17 cellular contexts compared by ENCODE assay signal in genomic region chr6:35218021-35218420, GRCh38. TPM values are rescaled to one million over a fixed set of nuclear protein-coding genes. Genes with fewer than 3 reads are reported as not detected.
DNase-seq lines count a peak whose midpoint lies in the region; ATAC-seq, FAIRE-seq and TF ChIP-seq lines count a peak whose summit lies in the region.
"Had no signal": no experiment of that assay in that cellular context is flagged by ENCODE, and none has a peak within 500 bp of the region (broad histone marks: within the 10 kb centered on the region; RNA-seq: fewer than 3 reads in every experiment).

No MANE protein-coding gene starts in this region.

- no peaks in the 10 kb centered on the region for H3K36me3 ChIP-seq in H1 (ENCODE audit: control insufficient read depth in 2 of 4, insufficient read depth in 4 of 4, low read length in 3 of 4)
- no peaks in the 10 kb centered on the region for H3K36me3 ChIP-seq in ovary
- H3K36me3 ChIP-seq: colonic mucosa had no signal

- intact Hi-C loops in ovary (cut with DNase I) = no loop called here

- CTCF ChIA-PET in H1 (lab: Charles Lee; ENCODE audit: partially characterized antibody) = interaction anchor here (0.6 to 19.1 kb wide), 6 partner anchors 11 to 276 kb away, joined by 5 to 219 read pairs (median 6); no protein-coding TSS in a partner anchor

- H3K36me3 Mint-ChIP-seq in nephron (ENCODE audit: low read depth) = no peaks in the 10 kb centered on the region

- no peak overlapping the region for H4K8ac ChIP-seq in H1 (ENCODE audit: extremely low read depth, insufficient read depth, low read length)

- 69% methylated on average over 4 of the region's 4 CpGs; no CpG with 5 or more reads in 1 of the 2 experiments for WGBS in H1 (ENCODE audit: extremely low coverage in 1 of 2, insufficient coverage in 1 of 2, insufficient read length in 1 of 2, insufficient replicate concordance in 2 of 2, low coverage in 1 of 2, low lambda C conversion rate in 2 of 2, missing lambda C conversion rate in 1 of 2), 2 experiments
- 36 to 39% (median 36%) methylated on average over 4 of the region's 4 CpGs for WGBS in ovary, 3 donors

- POLR2A ChIA-PET in H1 (lab: Charles Lee; ENCODE audit: partially characterized antibody) = interaction anchor here (1.2 to 2.2 kb wide), 3 partner anchors 10 to 23 kb away, joined by 4 to 6 read pairs (median 5); no protein-coding TSS in a partner anchor

- peaks cover 53% of the 10 kb centered on the region for H3K4me1 Mint-ChIP-seq in nephron

- no peak overlapping the region for H2BK15ac ChIP-seq in H1 (ENCODE audit: low read length)

- no peak overlapping the region for H3K14ac ChIP-seq in H1 (ENCODE audit: insufficient read length)

- TF ChIP-seq CTCF in H1 (IDR thresholded peaks at IDR 0.05; ENCODE audit: control extremely low read depth in 1 of 3, insufficient read depth in 1 of 3, low read depth in 1 of 3, low read length in 3 of 3) (no peak), nephron (IDR thresholded peaks at IDR 0.05; ENCODE audit: unreplicated experiment in 3 of 3) (no peak), ovary (IDR thresholded peaks at IDR 0.05) (no peak)

- H2BK5ac ChIP-seq in H1 (ENCODE audit: low read depth, low read length) = no peak overlapping the region

- DNase-seq in CD1c-positive myeloid dendritic cell (ENCODE audit: extremely low spot score) (peak; percentile 20), LHCN-M2 (ENCODE audit: low read depth) (peak; percentile 37), H1 (ENCODE audit: low read depth in 1 of 2, low spot score in 2 of 2) (no peak), cerebellum (ENCODE audit: low spot score) (no peak), ovary (no peak)
- DNase-seq: activated CD4-positive, alpha-beta T cell treated with anti-CD3 and anti-CD28 coated beads, Interleukin-2, amount 50 U/mL, for 48 hours; activated naive CD4-positive, alpha-beta T cell treated with Interleukin-2 at 50 U/mL for 16 hours; colonic mucosa; NCI-H1436; PC-9; posterior cingulate gyrus; stimulated activated CD4-positive, alpha-beta T cell treated with anti-CD3 and anti-CD28 coated beads, Interleukin-4, amount 100 ng/mL, for 1 hour; stimulated activated naive CD4-positive, alpha-beta T cell treated with Interleukin-2 at 50 U/mL for 16 hours had no signal

- peak; percentile 7 for FAIRE-seq in H1 (lab: Jason Lieb, UNC)

- H4K5ac ChIP-seq in H1 (ENCODE audit: insufficient read length, low read depth, low read length) = no peak overlapping the region

- H3K4me1 ChIP-seq in H1 (replicated peaks in 1 of 4; ENCODE audit: control insufficient read depth in 3 of 4, insufficient read depth in 4 of 4, low read length in 3 of 4) = peaks cover 7 to 38% (median 28%) of the 10 kb centered on the region in 4 experiments
- H3K4me1 ChIP-seq in ovary (ENCODE audit: insufficient read depth) = peaks cover 5% of the 10 kb centered on the region
- H3K4me1 ChIP-seq: colonic mucosa had no signal

- H3K4me3 ChIP-seq in H1 (ENCODE audit: extremely low read depth in 1 of 4, insufficient read depth in 2 of 4, low read depth in 3 of 4, low read length in 4 of 4) (peak overlapping the region in 1 of 4 experiments; percentile 36; a peak in 1 of 8 replicates), ovary (no peak overlapping the region)
- H3K4me3 ChIP-seq: colonic mucosa, PC-9 had no signal

- H2BK120ac ChIP-seq in H1 (replicated peaks; ENCODE audit: low read depth, low read length) = no peak overlapping the region

- H3K27me3 ChIP-seq in H1 (replicated peaks in 1 of 4; ENCODE audit: control insufficient read depth in 3 of 4, extremely low read depth in 1 of 4, insufficient read depth in 3 of 4, low read length in 3 of 4) = peaks cover 8 to 65% (median 38%) of the 10 kb centered on the region in 4 experiments
- H3K27me3 ChIP-seq in ovary = no peaks in the 10 kb centered on the region

- no peak overlapping the region for H3K9ac ChIP-seq in H1 (replicated peaks in 1 of 4; ENCODE audit: extremely low read depth in 1 of 4, low read depth in 3 of 4, low read length in 3 of 4)

- H3K56ac ChIP-seq in H1 (replicated peaks; ENCODE audit: insufficient read length, low read depth, low read length) = no peak overlapping the region

- no peaks in the 10 kb centered on the region for H3K9me3 ChIP-seq in H1 (ENCODE audit: insufficient read depth in 2 of 2, low read depth in 1 of 2, low read length in 1 of 2)
- no peaks in the 10 kb centered on the region for H3K9me3 ChIP-seq in ovary
- H3K9me3 ChIP-seq: colonic mucosa had no signal

- peak overlapping the region; percentile 28 to 90 (median 37) for H3K27ac Mint-ChIP-seq in nephron
- H3K27ac Mint-ChIP-seq: T-helper 1 cell treated with Interleukin-12 subunit alpha and Interleukin-12 subunit beta and Interleukin-4 antibody, amounts not matched to agents 30 μg/mL and 1 μg/mL, for 36 hours had no signal

- H3K4me3 Mint-ChIP-seq in nephron = peak overlapping the region; percentile 5 to 76 (median 16)
- H3K4me3 Mint-ChIP-seq: T-helper 1 cell treated with Interleukin-12 subunit alpha and Interleukin-12 subunit beta and Interleukin-4 antibody, amounts not matched to agents 30 μg/mL and 1 μg/mL, for 36 hours had no signal

- H3K23ac ChIP-seq in H1 (ENCODE audit: insufficient read length) = no peak overlapping the region

- H3K79me2 ChIP-seq in H1 (ENCODE audit: control insufficient read depth in 1 of 2, insufficient read depth in 2 of 2, low read length in 2 of 2) = no peaks in the 10 kb centered on the region

- no peak overlapping the region for H2AK5ac ChIP-seq in H1 (ENCODE audit: low read depth, low read length)

- no peak overlapping the region for H3K18ac ChIP-seq in H1 (ENCODE audit: extremely low read depth, low read length)

- H3K9me3 Mint-ChIP-seq in nephron = no peaks in the 10 kb centered on the region
- H3K9me3 Mint-ChIP-seq: T-helper 1 cell treated with Interleukin-12 subunit alpha and Interleukin-12 subunit beta and Interleukin-4 antibody, amounts not matched to agents 30 μg/mL and 1 μg/mL, for 36 hours had no signal

- H2BK20ac ChIP-seq in H1 (ENCODE audit: low read length) = no peak overlapping the region

- no peak overlapping the region for H2BK12ac ChIP-seq in H1 (ENCODE audit: low read depth, low read length)

- H3K79me1 ChIP-seq in H1 (ENCODE audit: low read depth, low read length) = no peaks in the 10 kb centered on the region

- H3K27ac ChIP-seq in H1 (ENCODE audit: low read depth, low read length) = no peak overlapping the region
- H3K27ac ChIP-seq in ovary = no peak overlapping the region
- H3K27ac ChIP-seq: colonic mucosa, PC-9 had no signal

- no peak overlapping the region for H3K4ac ChIP-seq in H1 (replicated peaks; ENCODE audit: insufficient read length, low read depth, low read length)

- H3K23me2 ChIP-seq in H1 (ENCODE audit: low read depth, low read length) = peaks cover 16% of the 10 kb centered on the region; the same call in 1 of the 2 replicates

- TF ChIP-seq RAD21 in H1 (IDR thresholded peaks at IDR 0.05 in 1 of 2, conservative IDR thresholded peaks at IDR 0.05 in 1 of 2; ENCODE audit: low read depth in 2 of 2, low read length in 2 of 2) = no peak

- H2AFZ ChIP-seq in H1 (ENCODE audit: low read length) = no peak overlapping the region
- H2AFZ ChIP-seq: PC-9 had no signal

- ATAC-seq in GM21576 (IDR thresholded peaks at IDR 0.05; ENCODE audit: unreplicated experiment) (no peak), HG03025 (IDR thresholded peaks at IDR 0.05; ENCODE audit: low FRiP score, unreplicated experiment) (no peak)

- peaks cover 2 to 25% of the 10 kb centered on the region in 2 experiments for H4K20me1 ChIP-seq in H1 (replicated peaks in 1 of 2; ENCODE audit: control insufficient read depth in 1 of 2, insufficient read depth in 2 of 2, low read length in 2 of 2)

- peaks cover 14% of the 10 kb centered on the region for H3K27me3 Mint-ChIP-seq in nephron (ENCODE audit: low read depth)

- H4K91ac ChIP-seq in H1 (replicated peaks; ENCODE audit: insufficient read length, low read length) = no peak overlapping the region

- TF ChIP-seq POLR2A in H1 (IDR thresholded peaks at IDR 0.05; ENCODE audit: control extremely low read depth in 1 of 2, low read depth in 2 of 2, low read length in 2 of 2) = no peak
- no peak for TF ChIP-seq POLR2A in ovary (IDR thresholded peaks at IDR 0.05)

- TF ChIP-seq EP300 in H1 (IDR thresholded peaks at IDR 0.05; ENCODE audit: borderline replicate concordance in 1 of 2, low read depth in 2 of 2, low read length in 2 of 2) = no peak
- no peak for TF ChIP-seq EP300 in ovary (IDR thresholded peaks at IDR 0.05)

- peak overlapping the region in 1 of 2 experiments; percentile 92; a peak in 2 of 4 replicates for H3K4me2 ChIP-seq in H1 (ENCODE audit: insufficient read depth in 1 of 2, low read depth in 2 of 2, low read length in 2 of 2)
- H3K4me2 ChIP-seq: PC-9 had no signal

TF ChIP-seq in H1, 55 proteins besides CTCF, POLR2A, EP300 and RAD21 (continues in another document):
- TF ChIP-seq RNF2 (IDR thresholded peaks at IDR 0.05; ENCODE audit: borderline replicate concordance, low read depth, low read length, missing control alignments, poor library complexity, severe bottlenecking) (no peak), BACH1 (IDR thresholded peaks at IDR 0.05; ENCODE audit: low read length) (no peak)

RNA-seq across cellular contexts. Expression of gene SCUBE3, which starts 4.3 kb away (rescaled TPM):
- total RNA-seq in LHCN-M2 (2014; rRNA removed) (0.06 TPM in 2 replicates), cerebellum (2.5 TPM), ovary (under 1 TPM in 6 of 7 donors, not detected in 1; 0.11 to 0.46 (median 0.18) TPM)
- 0.13 TPM for polyA plus RNA-seq in LHCN-M2 (2012)
- total RNA-seq in H1 (2021; fragmentation: NEBNext Ultra II Directional; extraction: Animal tissue kit (Norgen Biotek cat#: 25700)) = 1.0 TPM in 2 replicates
- polyA plus RNA-seq in H1 (2011; rRNA removed) (0.80 and 1.1 TPM in 2 replicates), ovary (1 to 10 TPM in 1 of 2 donors, under 1 TPM in 1; 0.08 to 3.1 TPM)
- polyA plus RNA-seq in H1 (2011; cell fraction: cytosol; rRNA removed) = 0.89 TPM
- 3.3 TPM for polyA plus RNA-seq in H1 (2011; cell fraction: nucleus; rRNA removed)
- polyA plus RNA-seq in H1 (2012, experiment 1 of 2) = 1.1 to 1.3 TPM (median 1.1 TPM) in 4 replicates
- 0.35 TPM for polyA plus RNA-seq in H1 (2012, experiment 2 of 2)
- polyA plus RNA-seq in H1 (2013, experiment 1 of 2) = 0.53 TPM
- polyA plus RNA-seq in H1 (2013, experiment 2 of 2) = 0.52 TPM
- 1.9 and 2.0 TPM in 2 replicates for polyA minus RNA-seq in H1 (2011; rRNA and poly(A)+ RNA removed)
- polyA minus RNA-seq in H1 (2011; cell fraction: cytosol; rRNA and poly(A)+ RNA removed) = 1.2 TPM
- 1.5 TPM for polyA minus RNA-seq in H1 (2011; cell fraction: nucleus; rRNA and poly(A)+ RNA removed)

RNA-seq across cellular contexts. Expression of gene ZNF76, which starts 41.5 kb away (rescaled TPM):
- total RNA-seq in LHCN-M2 (2014; rRNA removed) (22.2 and 26.8 TPM in 2 replicates), cerebellum (21.1 TPM), ovary (10 to 100 TPM; 36.0 to 55.0 (median 47.9) TPM)
- polyA plus RNA-seq in LHCN-M2 (2012) = 19.2 TPM
- total RNA-seq in H1 (2021; fragmentation: NEBNext Ultra II Directional; extraction: Animal tissue kit (Norgen Biotek cat#: 25700)) = 17.9 and 18.3 TPM in 2 replicates
- polyA plus RNA-seq in H1 (2011; rRNA removed) (23.9 and 27.2 TPM in 2 replicates), ovary (10 to 100 TPM; 17.0 to 33.8 TPM)
- 26.3 TPM for polyA plus RNA-seq in H1 (2011; cell fraction: cytosol; rRNA removed)
- polyA plus RNA-seq in H1 (2011; cell fraction: nucleus; rRNA removed) = 101 TPM
- polyA plus RNA-seq in H1 (2012, experiment 1 of 2) = 16.9 to 28.4 TPM (median 27.4 TPM) in 4 replicates
- polyA plus RNA-seq in H1 (2012, experiment 2 of 2) = 17.7 TPM
- polyA plus RNA-seq in H1 (2013, experiment 1 of 2) = 10.3 TPM
- polyA plus RNA-seq in H1 (2013, experiment 2 of 2) = 8.7 TPM
- polyA minus RNA-seq in H1 (2011; rRNA and poly(A)+ RNA removed) = 29.7 and 33.8 TPM in 2 replicates
- 9.7 TPM for polyA minus RNA-seq in H1 (2011; cell fraction: cytosol; rRNA and poly(A)+ RNA removed)
- 19.5 TPM for polyA minus RNA-seq in H1 (2011; cell fraction: nucleus; rRNA and poly(A)+ RNA removed)

Comparison
In these comparisons a context has a peak if more than half of its experiments do, and no peak if none do; other contexts are left out.
1. DNase-seq: peak in CD1c-positive myeloid dendritic cell (single experiment) and LHCN-M2 (single experiment); none in H1 (0 of 2), cerebellum (single experiment) and ovary (0 of 5).